Comparison of ENCODE assay signal across 10 cellular contexts in the genomic region with DNA sequence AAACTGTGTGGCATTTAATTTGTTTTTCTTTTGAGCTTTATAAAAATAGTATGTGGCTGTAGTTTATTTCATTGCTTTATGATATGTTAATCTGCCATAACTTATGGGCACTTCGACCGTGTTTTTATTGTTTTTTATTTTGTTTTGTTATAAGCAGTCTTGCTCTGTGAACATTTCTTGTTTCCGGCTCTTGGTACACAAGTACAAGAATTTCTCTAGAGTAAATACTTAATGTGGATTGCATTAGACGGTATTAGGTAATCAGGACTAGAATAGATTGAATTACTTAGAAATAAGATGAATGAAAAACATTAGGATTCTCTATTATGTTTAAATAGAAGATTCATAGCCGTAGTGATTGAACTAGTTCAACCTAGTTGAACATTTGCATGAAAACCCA. TPM values are rescaled to one million over a fixed set of nuclear protein-coding genes. Genes with fewer than 3 reads are reported as not detected.
DNase-seq lines count a peak whose midpoint lies in the region; ATAC-seq and TF ChIP-seq lines count a peak whose summit lies in the region.
"Had no signal": no experiment of that assay in that cellular context is flagged by ENCODE, and none has a peak within 500 bp of the region (broad histone marks: within the 10 kb centered on the region; RNA-seq: fewer than 3 reads in every experiment).

No MANE protein-coding gene starts in this region.

- TF ChIP-seq CTCF in AG10803 (conservative IDR thresholded peaks at IDR 0.05; ENCODE audit: low read length) = no peak
- TF ChIP-seq CTCF in HEK293 (tag by site-specific recombination; IDR thresholded peaks at IDR 0.05) = no peak
- TF ChIP-seq CTCF in lower lobe of right lung (IDR thresholded peaks at IDR 0.05) = no peak
- no peak for TF ChIP-seq CTCF in right atrium auricular region (IDR thresholded peaks at IDR 0.05)
- TF ChIP-seq CTCF in gastroesophageal sphincter (IDR thresholded peaks at IDR 0.05) = no peak

- CTCF ChIA-PET in HEK293 (lab: Yijun Ruan, JAX) = interaction anchor here (0.6 to 1.8 kb wide), 6 partner anchors 15 to 867 kb away, joined by 3 to 6 read pairs (median 4); no protein-coding TSS in a partner anchor

- ATAC-seq in lower lobe of right lung (no peak), GM19395 (IDR thresholded peaks at IDR 0.05; ENCODE audit: unreplicated experiment) (no peak), GM18498 (IDR thresholded peaks at IDR 0.05; ENCODE audit: unreplicated experiment) (no peak), gastroesophageal sphincter (no peak)

- intact Hi-C loops in lower lobe of right lung (cut with DNase I) = no loop called here

- H3K27me3 ChIP-seq in lower lobe of right lung (ENCODE audit: low read depth) = no peaks in the 10 kb centered on the region
- H3K27me3 ChIP-seq in right atrium auricular region = no peaks in the 10 kb centered on the region
- H3K27me3 ChIP-seq in gastroesophageal sphincter = no peaks in the 10 kb centered on the region

- 62 to 73% methylated on average over 4 to 5 of the region's 5 CpGs for WGBS in gastroesophageal sphincter (ENCODE audit: low coverage in 1 of 2), 2 donors

- TF ChIP-seq EP300 in gastroesophageal sphincter (IDR thresholded peaks at IDR 0.05) = no peak

- H3K36me3 ChIP-seq in HEK293 (ENCODE audit: control insufficient read depth in 2 of 2, insufficient read depth in 1 of 2, low read length in 2 of 2) = peaks cover 0 to 11% of the 10 kb centered on the region in 2 experiments; a peak in 1 of 3 replicates
- H3K36me3 ChIP-seq in lower lobe of right lung = no peaks in the 10 kb centered on the region
- no peaks in the 10 kb centered on the region for H3K36me3 ChIP-seq in right atrium auricular region
- H3K36me3 ChIP-seq in gastroesophageal sphincter = no peaks in the 10 kb centered on the region
- H3K36me3 ChIP-seq: cardiac muscle cell had no signal

- H3K9me3 ChIP-seq in HEK293 (ENCODE audit: control insufficient read depth, insufficient read depth, low read depth, low read length) (no peaks in the 10 kb centered on the region; the same call in 1 of the 2 replicates), lower lobe of right lung (no peaks in the 10 kb centered on the region), right atrium auricular region (no peaks in the 10 kb centered on the region), gastroesophageal sphincter (no peaks in the 10 kb centered on the region)

- no peak for TF ChIP-seq POLR2A in gastroesophageal sphincter (IDR thresholded peaks at IDR 0.05)

- H3K27ac ChIP-seq in HEK293 (ENCODE audit: extremely low read depth, low read depth, low read length) = no peak overlapping the region
- H3K27ac ChIP-seq in lower lobe of right lung = peak overlapping the region; percentile 97
- no peak overlapping the region for H3K27ac ChIP-seq in right atrium auricular region
- no peak overlapping the region for H3K27ac ChIP-seq in gastroesophageal sphincter
- H3K27ac ChIP-seq: cardiac muscle cell had no signal

- POLR2A ChIA-PET in HEK293 (lab: Yijun Ruan, JAX) = interaction anchor here (0.6 to 4.0 kb wide), 3 partner anchors 91 to 139 kb away, joined by 4 to 21 read pairs (median 7); partner anchors contain the start of gene FAH

- peak overlapping the region; percentile 74 for H3K4me3 ChIP-seq in AG10803 (ENCODE audit: low read length)
- H3K4me3 ChIP-seq in HEK293 (ENCODE audit: low read depth, low read length) = peak overlapping the region; percentile 80
- peak overlapping the region; percentile 77 for H3K4me3 ChIP-seq in lower lobe of right lung
- no peak overlapping the region for H3K4me3 ChIP-seq in right atrium auricular region
- peak overlapping the region in 1 of 2 donors; percentile 85 for H3K4me3 ChIP-seq in gastroesophageal sphincter

- H3K4me1 ChIP-seq in HEK293 (ENCODE audit: control insufficient read depth, insufficient read depth, low read length) (peaks cover 19% of the 10 kb centered on the region), lower lobe of right lung (peaks cover 35% of the 10 kb centered on the region), right atrium auricular region (peaks cover 0 to 19% of the 10 kb centered on the region in 2 donors), gastroesophageal sphincter (peaks cover 3 to 33% (median 9%) of the 10 kb centered on the region in 3 donors)

- DNase-seq in AG10803 (ENCODE audit: low read depth) = peak; percentile 50
- peak; percentile 58 for DNase-seq in amniotic epithelial cell (ENCODE audit: low read depth)
- DNase-seq in lower lobe of right lung = no peak
- DNase-seq in right atrium auricular region (ENCODE audit: low spot score) = no peak
- DNase-seq: midbrain had no signal

TF ChIP-seq in HEK293, 187 proteins besides CTCF, POLR2A, EP300 and RAD21:
- TF ChIP-seq ZNF501 (tag by site-specific recombination; IDR thresholded peaks at IDR 0.05) (no peak), KLF7 (tag by site-specific recombination; IDR thresholded peaks at IDR 0.05; ENCODE audit: borderline replicate concordance) (no peak), ZNF707 (tag by site-specific recombination; IDR thresholded peaks at IDR 0.05) (no peak), PRDM6 (tag by site-specific recombination; IDR thresholded peaks at IDR 0.05) (peak; percentile 75)

RNA-seq across cellular contexts. Expression of gene ZFAND6, which starts 2.1 kb away (rescaled TPM):
- total RNA-seq in lower lobe of right lung = 76.7 TPM
- total RNA-seq in right atrium auricular region = 100 to 1,000 TPM in 1 of 2 donors, 10 to 100 TPM in 1; 85.1 to 146 TPM
- 100 to 1,000 TPM in 3 of 4 donors, 10 to 100 TPM in 1; 95.6 to 137 (median 131) TPM for total RNA-seq in gastroesophageal sphincter

Comparison
In these comparisons a context has a peak if more than half of its experiments do, and no peak if none do; other contexts are left out.
1. DNase-seq: peak in AG10803 (single experiment) and amniotic epithelial cell (single experiment); none in lower lobe of right lung (single experiment) and right atrium auricular region (single experiment).
2. H3K4me3 ChIP-seq: peak in AG10803 (single experiment), HEK293 (single experiment) and lower lobe of right lung (single experiment); none in right atrium auricular region (0 of 2).